18 cellular contexts compared by ENCODE assay signal in genomic region chr10:10873289-10873688, GRCh38.
"Had no signal": no experiment of that assay in that cellular context is flagged by ENCODE, and none has a peak within 500 bp of the region (broad histone marks: within the 10 kb centered on the region; RNA-seq: fewer than 3 reads in every experiment).

No MANE protein-coding gene starts in this region.

- H3K9me3 ChIP-seq: breast epithelium, neutrophil had no signal

- DNase-seq: activated CD4-positive, alpha-beta T cell treated with anti-CD3 and anti-CD28 coated beads, Interleukin-2, amount 10 ng/mL, durations not matched to agents 24 days and 14 days; activated CD8-positive, alpha-beta memory T cell treated with anti-CD3 and anti-CD28 coated beads, Interleukin-2, amount 50 U/mL, for 48 hours; activated naive CD4-positive, alpha-beta T cell; activated naive CD8-positive, alpha-beta T cell treated with anti-CD3 and anti-CD28 coated beads, Interleukin-2, amount 10 ng/mL, durations not matched to agents 7 days and 5 days; dorsolateral prefrontal cortex; endodermal cell; erythroblast; kidney glomerular epithelial cell; naive thymus-derived CD8-positive, alpha-beta T cell; right cardiac atrium; small intestine; stimulated activated CD4-positive, alpha-beta T cell treated with anti-CD3 and anti-CD28 coated beads, Interleukin-4, amount 100 ng/mL, for 4 hours; stimulated activated CD8-positive, alpha-beta memory T cell treated with anti-CD3 and anti-CD28 coated beads, Interleukin-4, amount 100 ng/mL, for 48 hours; stimulated activated naive CD8-positive, alpha-beta T cell treated with anti-CD3 and anti-CD28 coated beads, Interleukin-15, Interleukin-2, amounts not matched to agents 100 U/mL and 50 U/mL, for 24 hours; T-helper 2 cell; trophoblast cell had no signal

- H3K4me1 ChIP-seq: breast epithelium had no signal

- H3K4me3 ChIP-seq: breast epithelium, dorsolateral prefrontal cortex had no signal

- H3K27me3 ChIP-seq: breast epithelium had no signal

- H3K27ac ChIP-seq: neutrophil had no signal

- ATAC-seq: naive thymus-derived CD8-positive, alpha-beta T cell; stimulated activated naive CD8-positive, alpha-beta T cell treated with anti-CD3 and anti-CD28 coated beads, Interleukin-15, Interleukin-2, amounts not matched to agents 100 U/mL and 50 U/mL, for 24 hours had no signal

- H3K36me3 ChIP-seq: breast epithelium, neutrophil had no signal
